Comparison of ENCODE assay signal across 1 cellular context in genomic region chr7:6256709-6257535, GRCh38.
TF ChIP-seq lines count a peak whose summit lies in the region.

No MANE protein-coding gene starts in this region.

TF ChIP-seq in GM12878, 131 proteins besides CTCF, POLR2A, EP300 and RAD21 (continued from another document and continues in another):
- no peak for TF ChIP-seq FOS (IDR thresholded peaks at IDR 0.05; ENCODE audit: borderline replicate concordance, extremely low read depth, insufficient read length)
- no peak for TF ChIP-seq TCF3 (IDR thresholded peaks at IDR 0.05; ENCODE audit: borderline replicate concordance, insufficient read depth, low read depth, low read length)
- TF ChIP-seq MXI1 (IDR thresholded peaks at IDR 0.05; ENCODE audit: low read depth, low read length): peak; percentile 85
- peak; percentile 97 for TF ChIP-seq JUNB (IDR thresholded peaks at IDR 0.05)
- TF ChIP-seq STAT3 (IDR thresholded peaks at IDR 0.05; ENCODE audit: low read depth, low read length): peak; percentile 95
- TF ChIP-seq ATF7 (IDR thresholded peaks at IDR 0.05; ENCODE audit: low read depth): peak; percentile 90
- TF ChIP-seq CBFB (IDR thresholded peaks at IDR 0.05; ENCODE audit: low read depth): peak; percentile 81
- TF ChIP-seq, protein P1, sequence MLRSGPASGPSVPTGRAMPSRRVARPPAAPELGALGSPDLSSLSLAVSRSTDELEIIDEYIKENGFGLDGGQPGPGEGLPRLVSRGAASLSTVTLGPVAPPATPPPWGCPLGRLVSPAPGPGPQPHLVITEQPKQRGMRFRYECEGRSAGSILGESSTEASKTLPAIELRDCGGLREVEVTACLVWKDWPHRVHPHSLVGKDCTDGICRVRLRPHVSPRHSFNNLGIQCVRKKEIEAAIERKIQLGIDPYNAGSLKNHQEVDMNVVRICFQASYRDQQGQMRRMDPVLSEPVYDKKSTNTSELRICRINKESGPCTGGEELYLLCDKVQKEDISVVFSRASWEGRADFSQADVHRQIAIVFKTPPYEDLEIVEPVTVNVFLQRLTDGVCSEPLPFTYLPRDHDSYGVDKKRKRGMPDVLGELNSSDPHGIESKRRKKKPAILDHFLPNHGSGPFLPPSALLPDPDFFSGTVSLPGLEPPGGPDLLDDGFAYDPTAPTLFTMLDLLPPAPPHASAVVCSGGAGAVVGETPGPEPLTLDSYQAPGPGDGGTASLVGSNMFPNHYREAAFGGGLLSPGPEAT (IDR thresholded peaks at IDR 0.05; ENCODE audit: low read depth): peak; percentile 94
- peak; percentile 62 for TF ChIP-seq PML (IDR thresholded peaks at IDR 0.05; ENCODE audit: low read length)
- TF ChIP-seq HSF1 (IDR thresholded peaks at IDR 0.05; ENCODE audit: low read depth, low read length): no peak
- peak; percentile 97 for TF ChIP-seq CUX1 (IDR thresholded peaks at IDR 0.05; ENCODE audit: insufficient replicate concordance, low read depth, low read length)
- TF ChIP-seq, protein P2, sequence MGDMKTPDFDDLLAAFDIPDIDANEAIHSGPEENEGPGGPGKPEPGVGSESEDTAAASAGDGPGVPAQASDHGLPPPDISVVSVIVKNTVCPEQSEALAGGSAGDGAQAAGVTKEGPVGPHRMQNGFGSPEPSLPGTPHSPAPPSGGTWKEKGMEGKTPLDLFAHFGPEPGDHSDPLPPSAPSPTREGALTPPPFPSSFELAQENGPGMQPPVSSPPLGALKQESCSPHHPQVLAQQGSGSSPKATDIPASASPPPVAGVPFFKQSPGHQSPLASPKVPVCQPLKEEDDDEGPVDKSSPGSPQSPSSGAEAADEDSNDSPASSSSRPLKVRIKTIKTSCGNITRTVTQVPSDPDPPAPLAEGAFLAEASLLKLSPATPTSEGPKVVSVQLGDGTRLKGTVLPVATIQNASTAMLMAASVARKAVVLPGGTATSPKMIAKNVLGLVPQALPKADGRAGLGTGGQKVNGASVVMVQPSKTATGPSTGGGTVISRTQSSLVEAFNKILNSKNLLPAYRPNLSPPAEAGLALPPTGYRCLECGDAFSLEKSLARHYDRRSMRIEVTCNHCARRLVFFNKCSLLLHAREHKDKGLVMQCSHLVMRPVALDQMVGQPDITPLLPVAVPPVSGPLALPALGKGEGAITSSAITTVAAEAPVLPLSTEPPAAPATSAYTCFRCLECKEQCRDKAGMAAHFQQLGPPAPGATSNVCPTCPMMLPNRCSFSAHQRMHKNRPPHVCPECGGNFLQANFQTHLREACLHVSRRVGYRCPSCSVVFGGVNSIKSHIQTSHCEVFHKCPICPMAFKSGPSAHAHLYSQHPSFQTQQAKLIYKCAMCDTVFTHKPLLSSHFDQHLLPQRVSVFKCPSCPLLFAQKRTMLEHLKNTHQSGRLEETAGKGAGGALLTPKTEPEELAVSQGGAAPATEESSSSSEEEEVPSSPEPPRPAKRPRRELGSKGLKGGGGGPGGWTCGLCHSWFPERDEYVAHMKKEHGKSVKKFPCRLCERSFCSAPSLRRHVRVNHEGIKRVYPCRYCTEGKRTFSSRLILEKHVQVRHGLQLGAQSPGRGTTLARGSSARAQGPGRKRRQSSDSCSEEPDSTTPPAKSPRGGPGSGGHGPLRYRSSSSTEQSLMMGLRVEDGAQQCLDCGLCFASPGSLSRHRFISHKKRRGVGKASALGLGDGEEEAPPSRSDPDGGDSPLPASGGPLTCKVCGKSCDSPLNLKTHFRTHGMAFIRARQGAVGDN (IDR thresholded peaks at IDR 0.05): peak; percentile 67
- no peak for TF ChIP-seq REST (IDR thresholded peaks at IDR 0.05; ENCODE audit: low read depth, low read length)
- TF ChIP-seq SIN3A (IDR thresholded peaks at IDR 0.05; ENCODE audit: low read depth, low read length): 0 out of 2 replicates have a peak, but pooled peaks have one; percentile 31
- TF ChIP-seq SREBF1 (IDR thresholded peaks at IDR 0.05; ENCODE audit: low read length): no peak; the same call in 1 of the 2 replicates
- no peak for TF ChIP-seq IRF3 (IDR thresholded peaks at IDR 0.05)
- no peak for TF ChIP-seq E2F8 (IDR thresholded peaks at IDR 0.05; ENCODE audit: low read depth, partially characterized antibody)
- TF ChIP-seq EED (IDR thresholded peaks at IDR 0.05; ENCODE audit: low read depth): peak; percentile 96
- no peak for TF ChIP-seq TARDBP (IDR thresholded peaks at IDR 0.05; ENCODE audit: borderline replicate concordance)
- TF ChIP-seq BMI1 (IDR thresholded peaks at IDR 0.05; ENCODE audit: borderline replicate concordance): peak; percentile 71; the same call in 1 of the 2 replicates
- no peak for TF ChIP-seq WRNIP1 (IDR thresholded peaks at IDR 0.05; ENCODE audit: borderline replicate concordance, low read depth, low read length)
- peak; percentile 32; the same call in 1 of the 2 replicates for TF ChIP-seq SMC3 (IDR thresholded peaks at IDR 0.05; ENCODE audit: borderline replicate concordance, low read length)
- peak; percentile 76 for TF ChIP-seq MEF2B (IDR thresholded peaks at IDR 0.05; ENCODE audit: partially characterized antibody, poor library complexity, severe bottlenecking)
- TF ChIP-seq CBX3 (IDR thresholded peaks at IDR 0.05; ENCODE audit: borderline replicate concordance, low read depth): no peak
- peak; percentile 99 for TF ChIP-seq BCL3 (IDR thresholded peaks at IDR 0.05; ENCODE audit: borderline replicate concordance, insufficient read depth, low read depth, low read length, poor library complexity, severe bottlenecking)
- peak; percentile 43; the same call in 1 of the 2 replicates for TF ChIP-seq CBX5 (IDR thresholded peaks at IDR 0.05; ENCODE audit: low read depth)
